ENCODE assay signal across 17 cellular contexts in the genomic region with DNA sequence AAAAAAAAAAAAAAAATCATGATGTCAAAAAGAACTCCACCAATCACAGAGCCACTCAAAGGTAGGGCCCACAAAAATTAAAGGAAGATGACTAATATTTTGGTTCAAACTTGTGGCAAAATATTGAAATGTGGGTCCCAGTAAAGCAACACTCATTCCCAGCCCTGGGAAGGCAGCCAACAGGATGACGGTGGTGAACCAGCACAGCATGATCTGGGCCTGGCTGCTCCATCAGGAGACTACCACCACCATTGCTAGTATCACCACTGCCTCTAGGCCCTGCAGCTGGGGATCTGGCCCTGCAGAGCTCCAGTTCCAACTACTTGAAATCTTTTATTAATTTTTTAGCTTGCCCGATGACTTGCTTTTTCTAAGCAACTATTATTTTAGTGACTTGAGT.
DNase-seq lines count a peak whose midpoint lies in the region; ATAC-seq and TF ChIP-seq lines count a peak whose summit lies in the region.
"Had no signal": no experiment of that assay in that cellular context is flagged by ENCODE, and none has a peak within 500 bp of the region (broad histone marks: within the 10 kb centered on the region; RNA-seq: fewer than 3 reads in every experiment).

No MANE protein-coding gene starts in this region.

- H3K9me3 Mint-ChIP-seq in natural killer cell treated with Interleukin-12 subunit alpha and Interleukin-12 subunit beta and Interleukin-15 and Interleukin-18, amount 100 ng/mL, for 72 hours = peaks cover 5% of the 10 kb centered on the region
- H3K9me3 Mint-ChIP-seq: activated naive CD4-positive, alpha-beta T cell treated with anti-CD3 and anti-CD28 coated beads, Interleukin-2, amount 50 U/mL, for 24 hours had no signal

- no peak overlapping the region for H3K4ac ChIP-seq in IMR-90 (ENCODE audit: low read depth, low read length)

- no peaks in the 10 kb centered on the region for H3K27me3 Mint-ChIP-seq in natural killer cell treated with Interleukin-12 subunit alpha and Interleukin-12 subunit beta and Interleukin-15 and Interleukin-18, amount 100 ng/mL, for 72 hours

- no peak overlapping the region for H2AK5ac ChIP-seq in IMR-90 (ENCODE audit: low read depth, low read length)

- no peaks in the 10 kb centered on the region for H3K27me3 ChIP-seq in IMR-90 (ENCODE audit: control insufficient read depth, insufficient read depth, low read length)
- H3K27me3 ChIP-seq: ovary, spleen, upper lobe of right lung had no signal

- dilution Hi-C loops in IMR-90 (cut with HindIII; ENCODE audit: low sequenced_read_pairs, unreplicated experiment) = no loop called here

- H3K4me3 Mint-ChIP-seq in natural killer cell treated with Interleukin-12 subunit alpha and Interleukin-12 subunit beta and Interleukin-15 and Interleukin-18, amount 100 ng/mL, for 72 hours = no peak overlapping the region
- H3K4me3 Mint-ChIP-seq: activated naive CD4-positive, alpha-beta T cell treated with anti-CD3 and anti-CD28 coated beads, Interleukin-2, amount 50 U/mL, for 24 hours had no signal

- H3K9ac ChIP-seq in IMR-90 (ENCODE audit: low read depth, low read length) = no peak overlapping the region

- DNase-seq in EH (ENCODE audit: low read depth) (peak; percentile 76), IMR-90 (peak; percentile 27), astrocyte of the spinal cord (ENCODE audit: low read depth, low spot score) (peak; percentile 94), lung microvascular endothelial cell (ENCODE audit: low read depth in 2 of 2) (peak; percentile 11 to 33), dermis blood vessel endothelial cell (no peak)
- DNase-seq in natural killer cell treated with Interleukin-12 subunit alpha and Interleukin-12 subunit beta and Interleukin-15 and Interleukin-18, amount 100 ng/mL, for 72 hours (ENCODE audit: low spot score) = no peak
- DNase-seq: activated CD4-positive, alpha-beta T cell treated with anti-CD3 and anti-CD28 coated beads for 4 hours; C1 segment of cervical spinal cord; DMS79 treated with DMSO at 0.1 percent for 48 hours; NCI-H2081 treated with DMSO at 0.1 percent for 48 hours; ovary; spleen; stimulated activated naive CD4-positive, alpha-beta T cell; upper lobe of right lung had no signal

- CTCF ChIA-PET in IMR-90 (lab: Yijun Ruan, JAX) = no interaction called here

- H2BK20ac ChIP-seq in IMR-90 (ENCODE audit: low read depth, low read length) = no peak overlapping the region

- H3K4me1 ChIP-seq in IMR-90 (ENCODE audit: control insufficient read depth, insufficient read depth, low read length) = no peaks in the 10 kb centered on the region
- H3K4me1 ChIP-seq: HAP-1, spleen, upper lobe of right lung had no signal

- H3K9me3 ChIP-seq in IMR-90 (ENCODE audit: control insufficient read depth, insufficient read depth, low read length) = no peaks in the 10 kb centered on the region
- H3K9me3 ChIP-seq: HAP-1, ovary, upper lobe of right lung had no signal

- no peaks in the 10 kb centered on the region for H3K4me1 Mint-ChIP-seq in natural killer cell treated with Interleukin-12 subunit alpha and Interleukin-12 subunit beta and Interleukin-15 and Interleukin-18, amount 100 ng/mL, for 72 hours (ENCODE audit: low read depth in 2 of 2)
- H3K4me1 Mint-ChIP-seq: activated naive CD4-positive, alpha-beta T cell treated with anti-CD3 and anti-CD28 coated beads, Interleukin-2, amount 50 U/mL, for 24 hours had no signal

- WGBS in IMR-90 (ENCODE audit: extremely low coverage in 2 of 2, insufficient read length in 1 of 2), 2 experiments = no CpG with 5 or more reads among the region's 2 CpGs

- in situ Hi-C loops in IMR-90 (cut with MboI; ENCODE audit: low sequenced_read_pairs) = no loop called here
- in situ Hi-C loops in astrocyte of the spinal cord (cut with HindIII; ENCODE audit: low sequenced_read_pairs) = no loop called here

- no peak overlapping the region for H2BK15ac ChIP-seq in IMR-90 (ENCODE audit: low read depth, low read length)

- H3K23ac ChIP-seq in IMR-90 (ENCODE audit: low read depth, low read length) = no peak overlapping the region

- no peaks in the 10 kb centered on the region for H3K9me1 ChIP-seq in IMR-90 (ENCODE audit: insufficient read depth, low read length)

- H3K36me3 ChIP-seq in IMR-90 (ENCODE audit: control insufficient read depth, insufficient read depth, low read length) = no peaks in the 10 kb centered on the region
- H3K36me3 ChIP-seq: HAP-1, ovary, spleen, upper lobe of right lung had no signal

- no peak overlapping the region for H3K4me3 ChIP-seq in IMR-90 (ENCODE audit: insufficient read depth, low read depth, low read length)
- no peak overlapping the region for H3K4me3 ChIP-seq in astrocyte of the spinal cord (ENCODE audit: low read depth, low read length)
- H3K4me3 ChIP-seq: HAP-1, ovary, spleen, upper lobe of right lung had no signal

- H3K4me2 ChIP-seq in IMR-90 (ENCODE audit: low read depth, low read length) = no peak overlapping the region

- H3K18ac ChIP-seq in IMR-90 (ENCODE audit: low read depth, low read length) = no peak overlapping the region

- H2BK120ac ChIP-seq in IMR-90 (ENCODE audit: low read depth, low read length) = no peak overlapping the region

- no peaks in the 10 kb centered on the region for H4K20me1 ChIP-seq in IMR-90 (ENCODE audit: insufficient read depth, low read length)

- no peak overlapping the region for H3K14ac ChIP-seq in IMR-90 (replicated peaks; ENCODE audit: low read depth, low read length)

- H4K8ac ChIP-seq in IMR-90 (ENCODE audit: low read depth in 2 of 2, low read length in 2 of 2) = no peak overlapping the region

- H2AK9ac ChIP-seq in IMR-90 (replicated peaks; ENCODE audit: low read depth, low read length, poor library complexity) = no peak overlapping the region

- no peaks in the 10 kb centered on the region for H3K79me1 ChIP-seq in IMR-90 (ENCODE audit: low read depth in 1 of 2, low read length in 2 of 2)

- H3K27ac ChIP-seq in IMR-90 (ENCODE audit: insufficient read depth, low read length) = no peak overlapping the region
- H3K27ac ChIP-seq: ovary, spleen, upper lobe of right lung had no signal

- H2AFZ ChIP-seq in IMR-90 (replicated peaks; ENCODE audit: low read length, poor library complexity) = no peak overlapping the region

- POLR2A ChIA-PET in IMR-90 (lab: Charles Lee; ENCODE audit: unreplicated experiment) = no interaction called here

- intact Hi-C loops in IMR-90 (cut with micrococcal nuclease) = no loop called here

- no peak overlapping the region for H3K56ac ChIP-seq in IMR-90 (ENCODE audit: extremely low read depth, insufficient read depth, low read length)

- ATAC-seq in IMR-90 (ENCODE audit: low read depth) (no peak), GM18868 (IDR thresholded peaks at IDR 0.05; ENCODE audit: unreplicated experiment) (no peak)
- ATAC-seq in natural killer cell treated with Interleukin-12 subunit alpha and Interleukin-12 subunit beta and Interleukin-15 and Interleukin-18, amount 100 ng/mL, for 72 hours = no peak
- ATAC-seq: upper lobe of right lung had no signal

- no peak overlapping the region for H3K27ac Mint-ChIP-seq in natural killer cell treated with Interleukin-12 subunit alpha and Interleukin-12 subunit beta and Interleukin-15 and Interleukin-18, amount 100 ng/mL, for 72 hours
- H3K27ac Mint-ChIP-seq: activated naive CD4-positive, alpha-beta T cell treated with anti-CD3 and anti-CD28 coated beads, Interleukin-2, amount 50 U/mL, for 24 hours had no signal

- no peak overlapping the region for H4K5ac ChIP-seq in IMR-90 (ENCODE audit: low read depth, low read length)

- H3K36me3 Mint-ChIP-seq in natural killer cell treated with Interleukin-12 subunit alpha and Interleukin-12 subunit beta and Interleukin-15 and Interleukin-18, amount 100 ng/mL, for 72 hours = no peaks in the 10 kb centered on the region
- H3K36me3 Mint-ChIP-seq: activated naive CD4-positive, alpha-beta T cell treated with anti-CD3 and anti-CD28 coated beads, Interleukin-2, amount 50 U/mL, for 24 hours had no signal

- no TSS peak for BruUV-seq in IMR-90 (replicated peaks; lab: Mats Ljungman, UMichigan)

- TF ChIP-seq CTCF in IMR-90 (conservative IDR thresholded peaks at IDR 0.05; ENCODE audit: low read depth, low read length) (no peak), astrocyte of the spinal cord (IDR thresholded peaks at IDR 0.05; ENCODE audit: low read depth, low read length) (no peak)

- H4K91ac ChIP-seq in IMR-90 (ENCODE audit: insufficient read depth, low read depth, low read length) = no peak overlapping the region

- no peak for TF ChIP-seq POLR2A in IMR-90 (IDR thresholded peaks at IDR 0.05; ENCODE audit: low read depth, low read length)

- no peak overlapping the region for H2BK5ac ChIP-seq in IMR-90 (ENCODE audit: low read depth, low read length, poor library complexity, severe bottlenecking)

- TF ChIP-seq RAD21 in IMR-90 (IDR thresholded peaks at IDR 0.05; ENCODE audit: low read length) = no peak

TF ChIP-seq in IMR-90, 13 proteins besides CTCF, POLR2A, EP300 and RAD21 (continues in another document):
- TF ChIP-seq FOS (IDR thresholded peaks at IDR 0.05; ENCODE audit: low read depth, low read length) (no peak), ELK1 (IDR thresholded peaks at IDR 0.05; ENCODE audit: borderline replicate concordance, low read depth, low read length) (no peak), USF2 (IDR thresholded peaks at IDR 0.05; ENCODE audit: low read depth, low read length) (no peak), RCOR1 (IDR thresholded peaks at IDR 0.05; ENCODE audit: insufficient replicate concordance, low read length) (no peak), CHD1 (IDR thresholded peaks at IDR 0.05; ENCODE audit: low read depth, low read length) (no peak), RFX5 (IDR thresholded peaks at IDR 0.05; ENCODE audit: low read depth, low read length) (no peak), CEBPB (IDR thresholded peaks at IDR 0.05; ENCODE audit: low read depth, low read length) (no peak), BHLHE40 (IDR thresholded peaks at IDR 0.05; ENCODE audit: low read depth, low read length) (no peak), MAFK (IDR thresholded peaks at IDR 0.05; ENCODE audit: low read depth, low read length) (no peak), MXI1 (IDR thresholded peaks at IDR 0.05; ENCODE audit: borderline replicate concordance, low read depth, low read length) (no peak)

Comparison
In these comparisons a context has a peak if more than half of its experiments do, and no peak if none do; other contexts are left out.
1. DNase-seq: peak in EH (single experiment), IMR-90 (single experiment), astrocyte of the spinal cord (single experiment) and lung microvascular endothelial cell (2 of 2); none in natural killer cell treated with Interleukin-12 subunit alpha and Interleukin-12 subunit beta and Interleukin-15 and Interleukin-18, amount 100 ng/mL, for 72 hours (single experiment) and dermis blood vessel endothelial cell (single experiment).